20 cellular contexts compared by ENCODE assay signal in the genomic region with DNA sequence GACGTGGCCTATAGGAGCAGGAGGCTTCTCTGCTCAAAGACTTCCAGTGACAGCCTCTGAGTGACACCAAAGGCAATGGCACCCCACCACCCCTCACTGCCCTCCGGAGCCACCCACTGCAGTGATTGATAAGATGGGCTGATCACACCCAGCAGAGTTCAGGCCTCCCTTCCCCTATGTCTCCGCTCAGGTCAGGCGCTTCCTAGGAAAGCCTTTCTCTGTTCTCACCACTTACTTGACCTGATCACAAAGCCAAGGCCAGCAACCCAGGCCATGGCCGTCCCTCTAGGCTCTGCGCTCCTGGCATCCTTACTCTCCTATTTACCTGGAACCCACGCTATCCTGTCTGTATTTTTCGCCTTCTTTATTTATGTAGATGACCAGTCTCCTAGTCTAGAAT.
"Had no signal": no experiment of that assay in that cellular context is flagged by ENCODE, and none has a peak within 500 bp of the region (broad histone marks: within the 10 kb centered on the region; RNA-seq: fewer than 3 reads in every experiment).

No MANE protein-coding gene starts in this region.

- H3K4me3 ChIP-seq: coronary artery, dorsolateral prefrontal cortex, esophagus squamous epithelium, gastrocnemius medialis, heart right ventricle, left lung, lower lobe of right lung, mucosa of descending colon had no signal

- H3K36me3 ChIP-seq: esophagus squamous epithelium, gastrocnemius medialis, heart right ventricle, left lung, lower lobe of right lung had no signal

- H3K4me1 Mint-ChIP-seq: mesothelial cell of epicardium had no signal

- H3K27me3 ChIP-seq: dorsolateral prefrontal cortex, esophagus squamous epithelium, gastrocnemius medialis, heart right ventricle, left lung had no signal

- H3K4me3 Mint-ChIP-seq: mesothelial cell of epicardium had no signal

- H3K27ac Mint-ChIP-seq: mesothelial cell of epicardium had no signal

- DNase-seq: dermis blood vessel endothelial cell; dorsolateral prefrontal cortex; effector CD4-positive, alpha-beta T cell; effector memory CD4-positive, alpha-beta T cell; esophagus squamous epithelium; foreskin fibroblast; foreskin melanocyte; gastrocnemius medialis; glutamatergic neuron; head of caudate nucleus; heart right ventricle; hippocampal formation; left cardiac atrium; left lung; left ventricle myocardium superior; lower lobe of right lung; mesenchymal stem cell; mucosa of descending colon had no signal

- H3K4me1 ChIP-seq: esophagus squamous epithelium, gastrocnemius medialis, heart right ventricle, left lung, lower lobe of right lung had no signal

- H3K27ac ChIP-seq: coronary artery, dorsolateral prefrontal cortex, esophagus squamous epithelium, gastrocnemius medialis, heart right ventricle, left lung, lower lobe of right lung had no signal

- H3K9me3 ChIP-seq: gastrocnemius medialis had no signal

- H3K36me3 Mint-ChIP-seq: mesothelial cell of epicardium had no signal
